In the genomic region with DNA sequence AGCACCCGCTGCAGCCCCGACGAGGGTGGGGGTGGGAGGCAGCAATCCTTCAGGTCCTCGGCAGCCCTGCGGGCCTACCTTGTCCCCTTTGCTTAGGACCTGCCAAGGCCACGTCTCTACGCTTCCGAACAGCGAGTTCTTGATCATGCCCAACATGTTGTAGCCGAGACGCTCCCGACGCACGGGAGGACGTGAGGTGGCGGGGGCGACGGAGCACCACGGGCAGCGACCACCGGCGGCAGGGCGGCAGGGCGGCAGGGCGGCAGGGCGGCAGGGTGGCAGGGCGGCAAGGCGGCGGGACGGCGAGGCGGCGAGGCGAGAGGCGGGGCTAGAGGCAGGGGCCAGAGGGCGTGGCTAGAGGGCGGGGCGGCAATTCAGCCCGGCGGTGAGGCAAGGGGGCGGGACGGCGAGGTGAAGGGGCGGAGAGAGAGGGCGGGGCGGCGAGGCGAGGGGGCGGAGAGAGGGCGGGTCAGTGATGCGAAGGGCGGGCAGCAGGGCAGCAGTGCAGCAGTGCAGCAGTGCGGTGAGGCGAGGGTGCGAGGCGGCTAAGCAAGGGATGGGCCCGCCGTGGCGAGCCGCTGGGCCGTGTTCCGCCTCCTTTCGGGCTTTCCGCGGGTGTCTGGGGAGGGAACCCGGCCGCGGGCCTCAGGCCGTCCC, we compare ENCODE assay signal across 8 cellular contexts. TPM values are rescaled to one million over a fixed set of nuclear protein-coding genes. Genes with fewer than 3 reads are reported as not detected.
DNase-seq lines count a peak whose midpoint lies in the region; ATAC-seq and TF ChIP-seq lines count a peak whose summit lies in the region.

A gene with protein sequence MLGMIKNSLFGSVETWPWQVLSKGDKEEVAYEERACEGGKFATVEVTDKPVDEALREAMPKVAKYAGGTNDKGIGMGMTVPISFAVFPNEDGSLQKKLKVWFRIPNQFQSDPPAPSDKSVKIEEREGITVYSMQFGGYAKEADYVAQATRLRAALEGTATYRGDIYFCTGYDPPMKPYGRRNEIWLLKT (minus strand): TSS at position 307 of the 657 bp plus-strand sequence. CDS start 151 bp downstream, at position 156.

- peaks cover 46% of the 10 kb centered on the region for H3K27me3 Mint-ChIP-seq in Calu3 (ENCODE audit: unreplicated experiment)
- peaks cover 2% of the 10 kb centered on the region for H3K27me3 Mint-ChIP-seq in activated T-cell treated with anti-CD3 and anti-CD28 coated beads, Interleukin-2, amount 50 U/mL, for 4 hours (ENCODE audit: low read depth)

- H3K4me3 ChIP-seq in epithelial cell of proximal tubule (ENCODE audit: low read depth, low read length) (peak within 1 kb of the TSS; percentile 96), mucosa of rectum (ENCODE audit: low read length in 2 of 2) (peak within 1 kb of the TSS; percentile 91 to 92)

- TF ChIP-seq RAD21 in Ishikawa (IDR thresholded peaks at IDR 0.05; ENCODE audit: low read depth) = no peak

- H3K36me3 Mint-ChIP-seq in Calu3 (ENCODE audit: insufficient read depth, unreplicated experiment) = peaks cover 23% of the 10 kb centered on the region
- no peaks in the 10 kb centered on the region for H3K36me3 Mint-ChIP-seq in activated T-cell treated with anti-CD3 and anti-CD28 coated beads, Interleukin-2, amount 50 U/mL, for 4 hours (ENCODE audit: insufficient read depth)

- peaks cover 23% of the 10 kb centered on the region for H3K4me1 Mint-ChIP-seq in Calu3 (ENCODE audit: low read depth, unreplicated experiment)
- H3K4me1 Mint-ChIP-seq in activated T-cell treated with anti-CD3 and anti-CD28 coated beads, Interleukin-2, amount 50 U/mL, for 4 hours (ENCODE audit: low read depth) = peaks cover 27% of the 10 kb centered on the region

- peak; percentile 86 for ATAC-seq in GM21717 (IDR thresholded peaks at IDR 0.05; ENCODE audit: unreplicated experiment)
- ATAC-seq in activated T-cell treated with anti-CD3 and anti-CD28 coated beads, Interleukin-2, amount 50 U/mL, for 4 hours = peak; percentile 91 to 92

- no peak for TF ChIP-seq EP300 in Ishikawa (IDR thresholded peaks at IDR 0.05; ENCODE audit: borderline replicate concordance)

- intact Hi-C loops in Calu3 (cut with micrococcal nuclease; ENCODE audit: unreplicated experiment) = loop anchor here (5.0 kb wide), 1 partner anchor 97 kb away; no protein-coding TSS in a partner anchor

- H3K27ac Mint-ChIP-seq in Calu3 (ENCODE audit: unreplicated experiment) = peak within 1 kb of the TSS; percentile 62

- BruUV-seq in Calu3 (replicated peaks; lab: Mats Ljungman, UMichigan) = no TSS peak

- CTCF ChIA-PET in Calu3 (lab: Charles Lee) = interaction anchor here (0.6 kb wide), 1 partner anchor 714 kb away, joined by 3 read pairs; no protein-coding TSS in a partner anchor

- peak within 1 kb of the TSS; percentile 81 to 83 for H3K27ac ChIP-seq in mucosa of rectum (ENCODE audit: low read depth in 2 of 2, low read length in 2 of 2)

- peaks cover 3 to 8% of the 10 kb centered on the region in 2 donors for H3K27me3 ChIP-seq in mucosa of rectum (ENCODE audit: control insufficient read depth in 2 of 2, insufficient read depth in 2 of 2, low read length in 2 of 2)

- no peaks in the 10 kb centered on the region for H3K9me3 Mint-ChIP-seq in Calu3 (ENCODE audit: low read depth, unreplicated experiment)
- no peaks in the 10 kb centered on the region for H3K9me3 Mint-ChIP-seq in activated T-cell treated with anti-CD3 and anti-CD28 coated beads, Interleukin-2, amount 50 U/mL, for 4 hours

- H3K4me3 Mint-ChIP-seq in Calu3 (ENCODE audit: low read depth, unreplicated experiment) = peak within 1 kb of the TSS; percentile 93
- peak within 1 kb of the TSS; percentile 82 for H3K4me3 Mint-ChIP-seq in activated T-cell treated with anti-CD3 and anti-CD28 coated beads, Interleukin-2, amount 50 U/mL, for 4 hours

- no peaks in the 10 kb centered on the region for H3K36me3 ChIP-seq in mucosa of rectum (ENCODE audit: control insufficient read depth in 2 of 2, insufficient read depth in 2 of 2, low read length in 2 of 2)

- no peak for TF ChIP-seq CTCF in Calu3 (IDR thresholded peaks at IDR 0.05; ENCODE audit: unreplicated experiment)
- TF ChIP-seq CTCF in epithelial cell of proximal tubule (conservative IDR thresholded peaks at IDR 0.05; ENCODE audit: low read depth, low read length) = no peak

- peaks cover 12 to 24% of the 10 kb centered on the region in 2 donors for H3K4me1 ChIP-seq in mucosa of rectum (ENCODE audit: control insufficient read depth in 2 of 2, insufficient read depth in 2 of 2, low read length in 2 of 2)

- H3K9ac ChIP-seq in mucosa of rectum (ENCODE audit: low read depth in 1 of 2, low read length in 2 of 2) = peak within 1 kb of the TSS; percentile 87 to 91

- H3K9me3 ChIP-seq in mucosa of rectum (ENCODE audit: control insufficient read depth in 2 of 2, low read length in 2 of 2) = no peaks in the 10 kb centered on the region

- DNase-seq in Calu3 = peak; percentile 97
- peak; percentile 98 for DNase-seq in activated T-cell treated with anti-CD3 and anti-CD28 coated beads, Interleukin-2, amount 50 U/mL, for 4 hours
- no peak for DNase-seq in epithelial cell of proximal tubule (ENCODE audit: low read depth)
- peak; percentile 90 to 95 for DNase-seq in stimulated activated CD8-positive, alpha-beta memory T cell treated with anti-CD3 and anti-CD28 coated beads, Interleukin-4, amount 100 ng/mL, for 4 hours (ENCODE audit: low read depth in 2 of 2, low spot score in 1 of 2)

TF ChIP-seq in Ishikawa, 13 proteins besides CTCF, POLR2A, EP300 and RAD21 (continues in another document):
- 0 out of 2 replicates have a peak, but pooled peaks have one; percentile 15 for TF ChIP-seq NFIC (IDR thresholded peaks at IDR 0.05)
- no peak for TF ChIP-seq REST (IDR thresholded peaks at IDR 0.05; ENCODE audit: low read depth)
- TF ChIP-seq ZBTB7A (IDR thresholded peaks at IDR 0.05; ENCODE audit: low read depth) = no peak
- peak; percentile 78 for TF ChIP-seq TAF1 (IDR thresholded peaks at IDR 0.05; ENCODE audit: low read depth)
- TF ChIP-seq YY1 (IDR thresholded peaks at IDR 0.05; ENCODE audit: low read depth) = peak; percentile 53
- TF ChIP-seq CREB1 (IDR thresholded peaks at IDR 0.05; ENCODE audit: low read depth) = peak; percentile 8; the same call in 1 of the 2 replicates

TF ChIP-seq in PFSK-1, 5 proteins besides CTCF, POLR2A, EP300 and RAD21:
- TF ChIP-seq REST (IDR thresholded peaks at IDR 0.05; ENCODE audit: insufficient read depth in 1 of 2, low read depth in 2 of 2, low read length in 2 of 2) (no peak), FOXP2 (optimal IDR thresholded peaks at IDR 0.05; ENCODE audit: borderline replicate concordance, extremely low read depth, extremely low read length, insufficient read depth) (no peak), TAF1 (IDR thresholded peaks at IDR 0.05; ENCODE audit: borderline replicate concordance, insufficient read depth, low read length) (peak; percentile 68; the same call in 1 of the 2 replicates), POLR2AphosphoS5 (IDR thresholded peaks at IDR 0.05; ENCODE audit: low read depth, low read length) (peak; percentile 91)

RNA-seq across cellular contexts. Expression of the gene that starts here (rescaled TPM):
- 10.6 and 10.9 TPM in 2 replicates for total RNA-seq in Calu3 (2022)
- 37.6 TPM for polyA plus RNA-seq in PFSK-1 (2012; ENCODE audit: insufficient read length, low read depth)
- 10 to 100 TPM in 2 of 3 donors, 1 to 10 TPM in 1; 9.0 to 10.6 (median 10.3) TPM for total RNA-seq in activated T-cell treated with anti-CD3 and anti-CD28 coated beads, Interleukin-2, amount 50 U/mL, for 4 hours
- total RNA-seq in epithelial cell of proximal tubule = 12.7 and 13.0 TPM in 2 replicates
